9 cellular contexts compared by ENCODE assay signal in the genomic region with DNA sequence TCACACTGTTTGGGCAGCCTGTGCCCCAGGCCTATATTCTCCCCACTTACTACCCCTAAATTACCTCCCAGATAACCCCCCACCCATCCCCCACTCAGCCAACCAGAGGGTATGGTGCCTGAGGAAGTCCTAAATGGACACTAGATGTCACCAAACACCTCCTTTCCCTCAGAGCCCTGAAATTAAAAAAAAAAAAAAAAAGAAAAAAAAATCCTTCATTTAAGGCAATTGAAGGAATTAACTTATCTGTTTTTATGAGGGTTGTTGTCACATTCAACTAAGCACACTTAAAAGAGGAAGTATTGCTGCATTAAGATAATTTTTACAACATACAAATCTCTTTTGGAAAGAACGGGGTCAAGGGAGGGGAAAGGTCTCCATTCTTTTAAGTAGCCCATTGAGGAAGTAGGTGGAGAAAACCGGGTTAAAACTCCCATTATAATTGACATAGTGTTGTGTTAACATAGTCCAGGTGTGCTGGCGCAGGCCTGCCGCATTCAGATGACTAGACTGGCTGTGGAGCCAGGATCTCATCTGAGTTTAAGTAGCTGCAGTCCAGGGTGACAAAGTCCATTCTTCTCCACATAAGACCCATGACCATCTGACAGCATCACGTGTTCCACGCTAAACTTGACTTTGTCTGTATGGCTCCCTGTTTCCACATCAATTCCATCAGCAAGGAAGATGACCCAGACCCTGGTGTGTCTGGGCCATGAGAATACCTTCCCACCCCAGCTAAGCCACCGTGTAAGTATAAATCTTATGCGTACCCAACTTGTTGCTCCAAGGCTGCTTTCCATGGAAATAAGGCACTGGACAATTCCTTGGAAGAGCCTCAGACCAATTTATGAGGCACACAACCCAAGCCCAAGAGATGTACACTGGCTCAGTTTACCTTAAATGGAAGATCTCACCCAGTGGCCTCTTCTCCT. TPM values are rescaled to one million over a fixed set of nuclear protein-coding genes. Genes with fewer than 3 reads are reported as not detected.
DNase-seq lines count a peak whose midpoint lies in the region; ATAC-seq and TF ChIP-seq lines count a peak whose summit lies in the region.
"Had no signal": no experiment of that assay in that cellular context is flagged by ENCODE, and none has a peak within 500 bp of the region (broad histone marks: within the 10 kb centered on the region; RNA-seq: fewer than 3 reads in every experiment).

No MANE protein-coding gene starts in this region.

- H3K9ac ChIP-seq in DND-41 (ENCODE audit: low read depth, low read length): no peak overlapping the region

- no peak overlapping the region for H3K27ac ChIP-seq in DND-41 (ENCODE audit: low read length)
- H3K27ac ChIP-seq in RWPE1: no peak overlapping the region
- H3K27ac ChIP-seq: skin epidermis had no signal

- peaks cover 51% of the 10 kb centered on the region for H3K27me3 ChIP-seq in DND-41 (ENCODE audit: insufficient read depth, low read length, poor library complexity)

- H3K4me1 Mint-ChIP-seq in activated T-cell treated with anti-CD3 and anti-CD28 coated beads, Interleukin-2, amount 50 U/mL, for 4 hours (ENCODE audit: low read depth): no peaks in the 10 kb centered on the region

- H3K27me3 Mint-ChIP-seq in activated T-cell treated with anti-CD3 and anti-CD28 coated beads, Interleukin-2, amount 50 U/mL, for 4 hours (ENCODE audit: low read depth): no peaks in the 10 kb centered on the region

- peaks cover 12% of the 10 kb centered on the region for H3K36me3 Mint-ChIP-seq in activated T-cell treated with anti-CD3 and anti-CD28 coated beads, Interleukin-2, amount 50 U/mL, for 4 hours (ENCODE audit: insufficient read depth)

- no peaks in the 10 kb centered on the region for H3K9me3 ChIP-seq in DND-41 (ENCODE audit: insufficient read depth, low read length, severe bottlenecking)

- CTCF ChIA-PET in RWPE1 (lab: Yijun Ruan, JAX): interaction anchor here (0.5 to 1.0 kb wide), 4 partner anchors 69 to 595 kb away, joined by 3 read pairs; no protein-coding TSS in a partner anchor

- 0 out of 2 replicates have a peak, but pooled peaks cover 3% of the 10 kb centered on the region for H4K20me1 ChIP-seq in DND-41 (ENCODE audit: insufficient read depth, low read length)

- H3K36me3 ChIP-seq in DND-41 (ENCODE audit: insufficient read depth, low read length): no peaks in the 10 kb centered on the region

- POLR2A ChIA-PET in RWPE1 (lab: Yijun Ruan, JAX; ENCODE audit: low non-redundant PET): no interaction called here

- TF ChIP-seq CTCF in DND-41 (IDR thresholded peaks at IDR 0.05; ENCODE audit: borderline replicate concordance, extremely low read depth, low read length, poor library complexity, severe bottlenecking) (peak; percentile 41), RWPE1 (conservative IDR thresholded peaks at IDR 0.05; ENCODE audit: low read depth) (peak; percentile 32), fibroblast of the aortic adventitia (IDR thresholded peaks at IDR 0.05; ENCODE audit: insufficient read depth, low read length) (peak; percentile 60)

- H3K4me3 ChIP-seq in DND-41 (ENCODE audit: low read depth in 1 of 2, low read length in 2 of 2) (no peak overlapping the region), fibroblast of the aortic adventitia (ENCODE audit: low read depth, low read length) (no peak overlapping the region)
- H3K4me3 ChIP-seq: skin epidermis had no signal

- no peaks in the 10 kb centered on the region for H3K4me1 ChIP-seq in DND-41 (ENCODE audit: insufficient read depth, low read length)

- H3K4me2 ChIP-seq in DND-41 (ENCODE audit: insufficient read depth, low read length): no peak overlapping the region

- no peak overlapping the region for H2AFZ ChIP-seq in DND-41 (ENCODE audit: low read depth, low read length)

- no peaks in the 10 kb centered on the region for H3K9me3 Mint-ChIP-seq in activated T-cell treated with anti-CD3 and anti-CD28 coated beads, Interleukin-2, amount 50 U/mL, for 4 hours

- no peaks in the 10 kb centered on the region for H3K79me2 ChIP-seq in DND-41 (ENCODE audit: insufficient read depth, low read length)

- ATAC-seq in DND-41 (ENCODE audit: insufficient read depth, low read depth): no peak
- no peak for ATAC-seq in GM21528 (IDR thresholded peaks at IDR 0.05; ENCODE audit: low FRiP score, unreplicated experiment)
- no peak for ATAC-seq in activated T-cell treated with anti-CD3 and anti-CD28 coated beads, Interleukin-2, amount 50 U/mL, for 4 hours

- no peak overlapping the region for H3K4me3 Mint-ChIP-seq in activated T-cell treated with anti-CD3 and anti-CD28 coated beads, Interleukin-2, amount 50 U/mL, for 4 hours

- peak; percentile 11 for DNase-seq in DND-41
- peak; percentile 54 for DNase-seq in LHCN-M2 (ENCODE audit: low read depth)
- DNase-seq in RWPE1 (ENCODE audit: low spot score): peak; percentile 42
- peak; percentile 67 for DNase-seq in fibroblast of the aortic adventitia (ENCODE audit: low read depth)
- no peak for DNase-seq in activated T-cell treated with anti-CD3 and anti-CD28 coated beads, Interleukin-2, amount 50 U/mL, for 4 hours
- DNase-seq in effector CD4-positive, alpha-beta T cell: no peak
- no peak for DNase-seq in effector CD8-positive, alpha-beta T cell (lab: John Stamatoyannopoulos, UW)

RNA-seq across cellular contexts. Expression of a gene that starts 46.4 kb away (rescaled TPM):
- total RNA-seq in LHCN-M2 (2014; rRNA removed) (9.4 and 13.1 TPM in 2 replicates), fibroblast of the aortic adventitia (ENCODE audit: low replicate concordance) (4.7 and 11.5 TPM in 2 replicates)
- polyA plus RNA-seq in LHCN-M2 (2012): 19.1 TPM
- total RNA-seq in activated T-cell treated with anti-CD3 and anti-CD28 coated beads, Interleukin-2, amount 50 U/mL, for 4 hours: 10 to 100 TPM; 30.5 to 41.9 (median 30.9) TPM

RNA-seq across cellular contexts. Expression of a gene that starts 52.7 kb away (rescaled TPM):
- 103 and 104 TPM in 2 replicates for total RNA-seq in LHCN-M2 (2014; rRNA removed)
- 76.4 TPM for polyA plus RNA-seq in LHCN-M2 (2012)
- 49.2 and 59.7 TPM in 2 replicates for total RNA-seq in fibroblast of the aortic adventitia (ENCODE audit: low replicate concordance)
- total RNA-seq in activated T-cell treated with anti-CD3 and anti-CD28 coated beads, Interleukin-2, amount 50 U/mL, for 4 hours: 10 to 100 TPM; 53.2 to 64.4 (median 60.8) TPM

Comparison
In these comparisons a context has a peak if more than half of its experiments do, and no peak if none do; other contexts are left out.
1. DNase-seq: peak in DND-41 (single experiment), LHCN-M2 (single experiment), RWPE1 (single experiment) and fibroblast of the aortic adventitia (single experiment); none in activated T-cell treated with anti-CD3 and anti-CD28 coated beads, Interleukin-2, amount 50 U/mL, for 4 hours (single experiment), effector CD4-positive, alpha-beta T cell (single experiment) and effector CD8-positive, alpha-beta T cell (single experiment).
2. Peak in every context shown above with its lines, with median percentiles within 50 percentile points of each other: CTCF ChIP-seq.